Comparison of ENCODE assay signal across 24 cellular contexts in the genomic region with DNA sequence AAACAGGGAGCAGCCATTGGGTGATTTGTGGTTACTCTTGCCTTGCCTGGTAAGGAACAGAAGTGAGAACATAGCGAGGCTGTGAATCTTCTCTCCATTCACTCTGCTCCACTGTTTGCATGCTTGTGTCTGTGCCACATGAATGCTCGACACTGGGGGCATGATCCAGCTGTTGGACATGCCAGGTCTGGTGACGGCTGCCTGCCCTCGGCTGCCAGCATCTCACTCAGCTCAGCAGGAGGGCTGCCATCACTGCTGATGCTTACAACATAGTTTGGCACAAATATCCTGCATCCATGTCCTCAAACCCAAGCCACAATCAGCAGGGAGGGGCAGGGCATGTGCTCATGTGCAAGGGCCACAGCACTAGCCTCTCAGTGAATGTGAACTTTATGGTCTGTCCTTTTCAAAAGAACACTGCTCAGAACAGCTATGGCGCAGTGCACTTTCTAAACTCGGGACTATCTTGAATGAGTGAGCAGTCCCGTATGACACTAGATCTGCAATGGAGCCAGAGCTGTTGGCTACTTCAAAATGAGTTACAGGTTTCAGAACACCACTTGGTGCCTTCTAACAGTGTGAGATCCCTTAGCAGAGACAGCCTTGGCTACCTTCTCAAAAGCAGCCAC.
DNase-seq lines count a peak whose midpoint lies in the region; ATAC-seq, FAIRE-seq and TF ChIP-seq lines count a peak whose summit lies in the region.
"Had no signal": no experiment of that assay in that cellular context is flagged by ENCODE, and none has a peak within 500 bp of the region (broad histone marks: within the 10 kb centered on the region; RNA-seq: fewer than 3 reads in every experiment).

No MANE protein-coding gene starts in this region.

- 34% methylated on average over 3 of the region's 7 CpGs for WGBS in right lobe of liver (ENCODE audit: insufficient coverage, low coverage, low lambda C conversion rate, missing lambda C conversion rate)
- whole genome bisulfite sequencing in HepG2 (ENCODE audit: low lambda C conversion rate), result 36% methylated on average over 7 of the region's 7 CpGs

- no peak overlapping the region for H3K4me3 ChIP-seq in right lobe of liver
- H3K4me3 ChIP-seq in HepG2 (replicated peaks in 1 of 3; ENCODE audit: insufficient read depth in 1 of 3, low read depth in 2 of 3, low read length in 3 of 3), result no peak overlapping the region
- no peak overlapping the region for H3K4me3 ChIP-seq in SJCRH30
- H3K4me3 ChIP-seq: adrenal gland, cardiac muscle cell, ovary, Peyer's patch, skin epidermis, thyroid gland had no signal

- ATAC-seq in right lobe of liver (peak in 2 of 4 donors; percentile 17 to 54), HepG2 (no peak), left lobe of liver (peak; percentile 73), HG03280 (IDR thresholded peaks at IDR 0.05; ENCODE audit: unreplicated experiment) (no peak)
- ATAC-seq: naive thymus-derived CD4-positive, alpha-beta T cell had no signal

- FAIRE-seq in HepG2 (lab: Jason Lieb, UNC), result no peak
- peak; percentile 89 for FAIRE-seq in urothelium cell line (lab: Jason Lieb, UNC)
- FAIRE-seq: GM12892 had no signal

- BruUV-seq in HepG2 (replicated peaks; lab: Mats Ljungman, UMichigan), result no TSS peak

- H3K79me2 ChIP-seq in HepG2 (ENCODE audit: insufficient read depth, low read length), result no peaks in the 10 kb centered on the region

- no peak for TF ChIP-seq RAD21 in HepG2 (CRISPR knock-in tag; IDR thresholded peaks at IDR 0.05)

- in situ Hi-C loops in HepG2 (cut with HindIII; ENCODE audit: extremely low pct_ligation_motif_present, low pct_unique_long_range_greater_than_20kb), result no loop called here

- POLR2A ChIA-PET in HepG2 (lab: Yijun Ruan, JAX), result no interaction called here

- peak; percentile 31 to 83 (median 68) for DNase-seq in right lobe of liver
- DNase-seq in HepG2 (ENCODE audit: low spot score), result no peak
- peak; percentile 43 for DNase-seq in astrocyte of the hippocampus (ENCODE audit: low read depth, low spot score)
- DNase-seq in left lobe of liver (ENCODE audit: low spot score), result peak; percentile 78
- no peak for DNase-seq in urothelium cell line (ENCODE audit: low spot score)
- DNase-seq in SJCRH30, result no peak
- no peak for DNase-seq in hypothalamus (lab: John Stamatoyannopoulos, UW)
- DNase-seq: activated B cell treated with CpG ODN at 0.5 μM for 24 hours; activated CD4-positive, alpha-beta memory T cell treated with anti-CD3 and anti-CD28 coated beads, Interleukin-2, amount 10 ng/mL, durations not matched to agents 7 days and 5 days; adrenal gland; CD4-positive, CD25-positive, alpha-beta regulatory T cell; H7; islet precursor cell; naive thymus-derived CD4-positive, alpha-beta T cell; ovary; Peyer's patch; SK-N-SH; stimulated activated CD4-positive, alpha-beta T cell treated with anti-CD3 and anti-CD28 coated beads, Interleukin-2, amount 100 ng/mL, for 24 hours; stimulated activated naive CD4-positive, alpha-beta T cell treated with Interleukin-2 at 50 U/mL for 16 hours; thyroid gland had no signal

- no peaks in the 10 kb centered on the region for H3K9me3 ChIP-seq in right lobe of liver
- H3K9me3 ChIP-seq in HepG2 (ENCODE audit: low read length), result no peaks in the 10 kb centered on the region
- no peaks in the 10 kb centered on the region for H3K9me3 ChIP-seq in SJCRH30 (replicated peaks)
- H3K9me3 ChIP-seq: adrenal gland, ovary, Peyer's patch, SK-N-SH, thyroid gland had no signal

- TF ChIP-seq EP300 in HepG2 (IDR thresholded peaks at IDR 0.05; ENCODE audit: low read depth in 2 of 2, low read length in 2 of 2), result no peak
- TF ChIP-seq EP300 in HepG2 (CRISPR knock-in tag; IDR thresholded peaks at IDR 0.05; ENCODE audit: borderline replicate concordance), result no peak

- TF ChIP-seq CTCF in right lobe of liver (IDR thresholded peaks at IDR 0.05) (no peak), HepG2 (CRISPR knock-in tag; IDR thresholded peaks at IDR 0.05) (no peak)

- H3K27ac ChIP-seq in right lobe of liver, result no peak overlapping the region
- no peak overlapping the region for H3K27ac ChIP-seq in HepG2 (ENCODE audit: extremely low read length, insufficient read depth, low read length)
- no peak overlapping the region for H3K27ac ChIP-seq in SJCRH30
- H3K27ac ChIP-seq: adrenal gland, cardiac muscle cell, ovary, skin epidermis, thyroid gland had no signal

- H2AFZ ChIP-seq in HepG2 (ENCODE audit: low read length), result no peak overlapping the region

- H3K27me3 ChIP-seq in right lobe of liver, result no peaks in the 10 kb centered on the region
- peaks cover 3 to 34% of the 10 kb centered on the region in 2 experiments; a peak in 4 of 5 replicates for H3K27me3 ChIP-seq in HepG2 (ENCODE audit: control insufficient read depth in 1 of 2, insufficient read depth in 2 of 2, low read length in 2 of 2)
- no peaks in the 10 kb centered on the region for H3K27me3 ChIP-seq in SJCRH30
- H3K27me3 ChIP-seq: adrenal gland, cardiac muscle cell, ovary, Peyer's patch, thyroid gland had no signal

- intact Hi-C loops in right lobe of liver (cut with DNase I), result no loop called here
- intact Hi-C loops in HepG2 (cut with micrococcal nuclease; ENCODE audit: unreplicated experiment), result no loop called here

- CTCF ChIA-PET in HepG2 (lab: Yijun Ruan, JAX; ENCODE audit: low intra/inter-chr PET ratio, low total read pairs), result no interaction called here

- TF ChIP-seq POLR2A in right lobe of liver (IDR thresholded peaks at IDR 0.05), result no peak
- TF ChIP-seq POLR2A in HepG2 (IDR thresholded peaks at IDR 0.05; ENCODE audit: insufficient read depth in 1 of 2, low read depth in 2 of 2, low read length in 2 of 2), result no peak

- no peak overlapping the region for H3K9ac ChIP-seq in HepG2 (ENCODE audit: insufficient read depth, low read depth, low read length)
- H3K9ac ChIP-seq: SK-N-SH had no signal

- H3K36me3 ChIP-seq in right lobe of liver (no peaks in the 10 kb centered on the region), HepG2 (replicated peaks in 1 of 2; ENCODE audit: control insufficient read depth in 1 of 2, insufficient read depth in 2 of 2, low read length in 2 of 2) (no peaks in the 10 kb centered on the region), SJCRH30 (no peaks in the 10 kb centered on the region)
- H3K36me3 ChIP-seq: adrenal gland, cardiac muscle cell, ovary, Peyer's patch, thyroid gland had no signal

- no peak overlapping the region for H3K4me2 ChIP-seq in HepG2 (ENCODE audit: low read depth, low read length)
- H3K4me2 ChIP-seq: SK-N-SH had no signal

- H3K4me1 ChIP-seq in right lobe of liver (peaks cover 0 to 5% (median 0%) of the 10 kb centered on the region in 4 donors), HepG2 (ENCODE audit: insufficient read depth, low read length) (peaks cover 17% of the 10 kb centered on the region), SJCRH30 (no peaks in the 10 kb centered on the region)
- H3K4me1 ChIP-seq: adrenal gland, Peyer's patch, thyroid gland had no signal

- no peaks in the 10 kb centered on the region for H4K20me1 ChIP-seq in HepG2 (ENCODE audit: insufficient read depth, low read length)

TF ChIP-seq in HepG2, 621 proteins besides CTCF, POLR2A, EP300 and RAD21:
- no peak for TF ChIP-seq KMT2B (CRISPR knock-in tag; IDR thresholded peaks at IDR 0.05)
TF ChIP-seq in HepG2: peak in this region for 0.

Comparison
In these comparisons a context has a peak if more than half of its experiments do, and no peak if none do; other contexts are left out.
1. DNase-seq: peak in right lobe of liver (3 of 3), astrocyte of the hippocampus (single experiment) and left lobe of liver (single experiment); none in HepG2 (single experiment), urothelium cell line (single experiment), SJCRH30 (0 of 2) and hypothalamus (0 of 51).